Comparison of ENCODE assay signal across 9 cellular contexts in genomic region chr15:41401904-41402267, GRCh38. TPM values are rescaled to one million over a fixed set of nuclear protein-coding genes. Genes with fewer than 3 reads are reported as not detected.
DNase-seq lines count a peak whose midpoint lies in the region; ATAC-seq, FAIRE-seq and TF ChIP-seq lines count a peak whose summit lies in the region.
"Had no signal": no experiment of that assay in that cellular context is flagged by ENCODE, and none has a peak within 500 bp of the region (broad histone marks: within the 10 kb centered on the region; RNA-seq: fewer than 3 reads in every experiment).

No MANE protein-coding gene starts in this region.

- peaks cover 14% of the 10 kb centered on the region for H3K79me2 ChIP-seq in K562 (ENCODE audit: control insufficient read depth, insufficient read depth, low read length)

- no peak overlapping the region for H3K23ac ChIP-seq in mesenchymal stem cell (ENCODE audit: low read length in 2 of 2)

- H2BK5ac ChIP-seq in mesenchymal stem cell (ENCODE audit: low read depth, low read length, poor library complexity, severe bottlenecking), result no peak overlapping the region

- no peak overlapping the region for H2BK12ac ChIP-seq in mesenchymal stem cell (ENCODE audit: low read length in 2 of 2)

- POLR2A ChIA-PET in K562 (lab: Yijun Ruan, JAX), result interaction anchor here (0.8 to 1.8 kb wide), 3 partner anchors 9 to 64 kb away, joined by 3 to 8 read pairs (median 4); no protein-coding TSS in a partner anchor

- in situ Hi-C loops in K562 (cut with MboI), result no loop called here

- H3K36me3 ChIP-seq in K562 (ENCODE audit: control insufficient read depth, insufficient read depth, low read length) (peaks cover 1% of the 10 kb centered on the region; the same call in 1 of the 3 replicates), mesenchymal stem cell (ENCODE audit: control insufficient read depth in 1 of 2, insufficient read depth in 2 of 2, low read depth in 1 of 2, low read length in 2 of 2) (peaks cover 0 to 1% of the 10 kb centered on the region in 2 experiments)

- peaks cover 0 to 13% of the 10 kb centered on the region in 2 experiments; a peak in 3 of 5 replicates for H3K4me1 ChIP-seq in K562 (replicated peaks in 1 of 2; ENCODE audit: control insufficient read depth in 2 of 2, insufficient read depth in 2 of 2, low read length in 2 of 2)
- peaks cover 5% of the 10 kb centered on the region for H3K4me1 ChIP-seq in mesenchymal stem cell (ENCODE audit: control insufficient read depth, insufficient read depth, low read depth, low read length)

- H3K9ac ChIP-seq in K562 (ENCODE audit: insufficient read depth in 1 of 2, low read depth in 2 of 2, low read length in 2 of 2), result peak overlapping the region; percentile 94 to 99
- H3K9ac ChIP-seq in mesenchymal stem cell (ENCODE audit: low read length), result peak overlapping the region; percentile 92

- peak overlapping the region in 1 of 2 experiments; percentile 98 for H3K4ac ChIP-seq in mesenchymal stem cell (ENCODE audit: low read depth in 1 of 2, low read length in 2 of 2)

- peak overlapping the region; percentile 97 to 98 for H3K18ac ChIP-seq in mesenchymal stem cell (ENCODE audit: low read depth in 1 of 2, low read length in 2 of 2)

- no peak overlapping the region for H4K91ac ChIP-seq in mesenchymal stem cell (ENCODE audit: low read length)

- peaks cover 11% of the 10 kb centered on the region for H3K79me1 ChIP-seq in mesenchymal stem cell (replicated peaks; ENCODE audit: low read length, poor library complexity, severe bottlenecking)

- WGBS in K562 (ENCODE audit: insufficient coverage, low coverage, missing lambda C conversion rate), result 0% methylated on average over 9 of the region's 9 CpGs
- WGBS in mesenchymal stem cell, result 21% methylated on average over 7 of the region's 9 CpGs

- H3K14ac ChIP-seq in mesenchymal stem cell (ENCODE audit: low read length in 2 of 2), result peak overlapping the region in 1 of 2 experiments; percentile 99

- TF ChIP-seq EP300 in K562 (IDR thresholded peaks at IDR 0.05; ENCODE audit: low read length), result no peak

- no peaks in the 10 kb centered on the region for H3K9me1 ChIP-seq in K562 (ENCODE audit: control insufficient read depth, insufficient read depth, low read length)

- DNase-seq in AG20443 (ENCODE audit: low spot score), result peak; percentile 27
- peak in 1 of 4 experiments; percentile 30 for DNase-seq in K562 (ENCODE audit: extremely low read depth in 1 of 4, low spot score in 3 of 4)
- no peak for DNase-seq in mesenchymal stem cell
- no peak for DNase-seq in hippocampal formation (lab: John Stamatoyannopoulos, UW)
- no peak for DNase-seq in head of caudate nucleus
- no peak for DNase-seq in COLO668 (lab: John Stamatoyannopoulos, UW; ENCODE audit: unreplicated experiment)

- TSS peak; percentile 96 for BruUV-seq in K562 (replicated peaks; lab: Mats Ljungman, UMichigan)

- no peak for TF ChIP-seq POLR2A in K562 (conservative IDR thresholded peaks at IDR 0.05)

- H2BK120ac ChIP-seq in mesenchymal stem cell (ENCODE audit: low read depth, low read length), result no peak overlapping the region

- intact Hi-C loops in K562 (cut with micrococcal nuclease), result no loop called here
- intact Hi-C loops in head of caudate nucleus (cut with DNase I), result no loop called here

- peak overlapping the region; percentile 99 for H4K8ac ChIP-seq in mesenchymal stem cell (ENCODE audit: low read length)

- no peak overlapping the region for H2AK5ac ChIP-seq in mesenchymal stem cell (ENCODE audit: low read length, severe bottlenecking)

- peak; percentile 26 for FAIRE-seq in K562 (lab: Jason Lieb, UNC)
- FAIRE-seq: islet of Langerhans had no signal

- H2AFZ ChIP-seq in K562 (ENCODE audit: low read depth, low read length), result peak overlapping the region; percentile 99
- peak overlapping the region; percentile 91 for H2AFZ ChIP-seq in mesenchymal stem cell (ENCODE audit: low read depth, low read length)

- H4K20me1 ChIP-seq in K562 (replicated peaks; ENCODE audit: control insufficient read depth, insufficient read depth, low read length), result no peaks in the 10 kb centered on the region

- H3K4me3 ChIP-seq in K562, result peak overlapping the region; percentile 90
- H3K4me3 ChIP-seq in mesenchymal stem cell (ENCODE audit: insufficient read depth in 1 of 2, low read depth in 1 of 2, low read length in 2 of 2), result peak overlapping the region; percentile 85 to 97

- H3K27ac ChIP-seq in K562 (ENCODE audit: extremely low read depth, low read depth, low read length), result peak overlapping the region; percentile 92
- peak overlapping the region; percentile 42 for H3K27ac ChIP-seq in mesenchymal stem cell (ENCODE audit: low read length, poor library complexity, severe bottlenecking)

- CTCF ChIA-PET in K562 (lab: Yijun Ruan, JAX; ENCODE audit: low intra/inter-chr PET ratio), result interaction anchor here (0.7 kb wide), 1 partner anchor 37 kb away, joined by 4 read pairs; no protein-coding TSS in a partner anchor

- H3K9me3 ChIP-seq in K562 (replicated peaks; ENCODE audit: control insufficient read depth, insufficient read depth, low read depth, low read length) (no peaks in the 10 kb centered on the region), mesenchymal stem cell (ENCODE audit: control insufficient read depth, low read length) (no peaks in the 10 kb centered on the region)

- no peak for TF ChIP-seq CTCF in K562 (IDR thresholded peaks at IDR 0.05 in 2 of 3, conservative IDR thresholded peaks at IDR 0.05 in 1 of 3; ENCODE audit: insufficient read depth in 2 of 3, low read depth in 1 of 3, low read length in 3 of 3)

- H2BK15ac ChIP-seq in mesenchymal stem cell (ENCODE audit: low read depth, poor library complexity, severe bottlenecking), result no peak overlapping the region

- peak; percentile 15 for ATAC-seq in HG03159 (IDR thresholded peaks at IDR 0.05; ENCODE audit: unreplicated experiment)
- ATAC-seq in K562, result peak; percentile 60
- no peak for ATAC-seq in HG03432 (IDR thresholded peaks at IDR 0.05; ENCODE audit: unreplicated experiment)

- H3K27me3 ChIP-seq in K562 (ENCODE audit: control insufficient read depth in 2 of 2, insufficient read depth in 2 of 2, low read length in 2 of 2) (no peaks in the 10 kb centered on the region), mesenchymal stem cell (ENCODE audit: control insufficient read depth in 1 of 2, insufficient read depth in 1 of 2, low read length in 2 of 2) (no peaks in the 10 kb centered on the region)

- no peak for TF ChIP-seq RAD21 in K562 (CRISPR knock-in tag; conservative IDR thresholded peaks at IDR 0.05 in 1 of 2, IDR thresholded peaks at IDR 0.05 in 1 of 2)

- H3K4me2 ChIP-seq in K562 (ENCODE audit: insufficient read depth, low read length) (peak overlapping the region; percentile 92), mesenchymal stem cell (ENCODE audit: low read length, poor library complexity, severe bottlenecking) (peak overlapping the region; percentile 43)

TF ChIP-seq in K562, 482 proteins besides CTCF, POLR2A, EP300 and RAD21 (continues in another document):
- TF ChIP-seq DPF2 (IDR thresholded peaks at IDR 0.05) (no peak), KLF16 (IDR thresholded peaks at IDR 0.05) (no peak)

RNA-seq across cellular contexts. Expression of gene NDUFAF1, which starts 0.4 kb away (rescaled TPM):
- 23.9 and 33.1 TPM in 2 replicates for total RNA-seq in K562 (2011; cell fraction: chromatin; rRNA removed; ENCODE audit: low replicate concordance)
- total RNA-seq in K562 (2011; cell fraction: nucleolus; rRNA removed), result 16.5 and 17.4 TPM in 2 replicates
- total RNA-seq in K562 (2011; cell fraction: nucleoplasm; rRNA removed), result 17.2 and 25.4 TPM in 2 replicates
- total RNA-seq in K562 (2014; rRNA removed) (38.1 and 44.9 TPM in 2 replicates), K562 (2014; rRNA removed; fragmentation: Illumina TruSeq; extraction: Trizol) (43.5 and 53.1 TPM in 2 replicates), K562 (2015; rRNA removed; fragmentation: Illumina TruSeq; extraction: Trizol) (33.7 and 36.2 TPM in 2 replicates), K562 (2021) (28.7 and 29.5 TPM in 2 replicates)
- polyA plus RNA-seq in K562 (2011; rRNA removed) (28.9 and 45.0 TPM in 2 replicates), K562 (2014; fragmentation: Illumina TruSeq; extraction: Trizol) (33.2 and 40.6 TPM in 2 replicates), K562 (2014; fragmentation: Nextera tagmentation; extraction: Ambion mirVana) (10 to 100 TPM; 87.0 to 93.4 TPM), K562 (2014; rRNA removed) (46.8 TPM in 2 replicates)
- 10.9 and 23.7 TPM in 2 replicates for polyA plus RNA-seq in K562 (2011; cell fraction: cytosol; rRNA removed)
- 4.9 and 9.6 TPM in 2 replicates for polyA plus RNA-seq in K562 (2011; cell fraction: nucleus; rRNA removed)
- polyA plus RNA-seq in K562 (2012), result 16.8 and 35.5 TPM in 2 replicates
- polyA minus RNA-seq in K562 (2011; rRNA and poly(A)+ RNA removed), result 22.6 and 24.8 TPM in 2 replicates
- 7.1 and 8.2 TPM in 2 replicates for polyA minus RNA-seq in K562 (2011; cell fraction: cytosol; rRNA and poly(A)+ RNA removed)
- polyA minus RNA-seq in K562 (2011; cell fraction: nucleus; rRNA and poly(A)+ RNA removed), result 3.8 and 10.8 TPM in 2 replicates
- polyA plus RNA-seq in mesenchymal stem cell (2013, experiment 1 of 2), result 14.0 TPM
- polyA plus RNA-seq in mesenchymal stem cell (2013, experiment 2 of 2), result 13.4 TPM

RNA-seq across cellular contexts. Expression of gene RTF1, which starts 15.0 kb away (rescaled TPM):
- total RNA-seq in K562 (2011; cell fraction: chromatin; rRNA removed; ENCODE audit: low replicate concordance), result 19.7 and 32.4 TPM in 2 replicates
- 10.7 and 11.7 TPM in 2 replicates for total RNA-seq in K562 (2011; cell fraction: nucleolus; rRNA removed)
- 18.3 and 24.4 TPM in 2 replicates for total RNA-seq in K562 (2011; cell fraction: nucleoplasm; rRNA removed)
- total RNA-seq in K562 (2014; rRNA removed), result 26.4 and 28.7 TPM in 2 replicates
- total RNA-seq in K562 (2014; rRNA removed; fragmentation: Illumina TruSeq; extraction: Trizol), result 28.2 and 31.3 TPM in 2 replicates
- 33.0 and 34.0 TPM in 2 replicates for total RNA-seq in K562 (2015; rRNA removed; fragmentation: Illumina TruSeq; extraction: Trizol)
- 23.3 and 31.5 TPM in 2 replicates for total RNA-seq in K562 (2021)
- 33.4 and 40.7 TPM in 2 replicates for polyA plus RNA-seq in K562 (2011; rRNA removed)
- polyA plus RNA-seq in K562 (2011; cell fraction: cytosol; rRNA removed), result 16.4 and 22.4 TPM in 2 replicates
- 8.8 and 15.8 TPM in 2 replicates for polyA plus RNA-seq in K562 (2011; cell fraction: nucleus; rRNA removed)
- 23.4 and 24.7 TPM in 2 replicates for polyA plus RNA-seq in K562 (2012)
- polyA plus RNA-seq in K562 (2014; fragmentation: Illumina TruSeq; extraction: Trizol), result 40.4 and 45.4 TPM in 2 replicates
- polyA plus RNA-seq in K562 (2014; fragmentation: Nextera tagmentation; extraction: Ambion mirVana), result 1 to 10 TPM; 7.6 to 9.1 TPM
- 45.4 and 69.5 TPM in 2 replicates for polyA plus RNA-seq in K562 (2014; rRNA removed)
- polyA minus RNA-seq in K562 (2011; rRNA and poly(A)+ RNA removed), result 25.8 and 26.4 TPM in 2 replicates
- 15.7 and 20.6 TPM in 2 replicates for polyA minus RNA-seq in K562 (2011; cell fraction: cytosol; rRNA and poly(A)+ RNA removed)
- polyA minus RNA-seq in K562 (2011; cell fraction: nucleus; rRNA and poly(A)+ RNA removed), result 4.0 and 7.9 TPM in 2 replicates
- polyA plus RNA-seq in mesenchymal stem cell (2013, experiment 1 of 2), result 41.0 TPM
- polyA plus RNA-seq in mesenchymal stem cell (2013, experiment 2 of 2), result 41.1 TPM
